In genomic region chr6:42820509-42821340, GRCh38 we compare ENCODE assay signal across 10 cellular contexts. TPM values are rescaled to one million over a fixed set of nuclear protein-coding genes. Genes with fewer than 3 reads are reported as not detected.
DNase-seq lines count a peak whose midpoint lies in the region; ATAC-seq and TF ChIP-seq lines count a peak whose summit lies in the region.
"Had no signal": no experiment of that assay in that cellular context is flagged by ENCODE, and none has a peak within 500 bp of the region (broad histone marks: within the 10 kb centered on the region; RNA-seq: fewer than 3 reads in every experiment).

No MANE protein-coding gene starts in this region.

- TF ChIP-seq CTCF in AG10803 (conservative IDR thresholded peaks at IDR 0.05; ENCODE audit: low read length) = no peak
- TF ChIP-seq CTCF in OCI-LY7 (conservative IDR thresholded peaks at IDR 0.05; ENCODE audit: low read length) = no peak
- no peak for TF ChIP-seq CTCF in heart left ventricle (IDR thresholded peaks at IDR 0.05)

- CTCF ChIA-PET in OCI-LY7 (lab: Charles Lee; ENCODE audit: unreplicated experiment) = no interaction called here

- no peak overlapping the region for H2AFZ ChIP-seq in OCI-LY7 (ENCODE audit: low read length)

- H3K4me1 ChIP-seq in OCI-LY7 (ENCODE audit: insufficient read depth, low read length, poor library complexity, severe bottlenecking) (peaks cover 5% of the 10 kb centered on the region), heart left ventricle (peaks cover 0 to 30% (median 17%) of the 10 kb centered on the region in 12 donors)

- 41 to 47% (median 45%) methylated on average over 10 of the region's 10 CpGs for WGBS in heart left ventricle, 4 donors

- H3K27ac ChIP-seq in OCI-LY7 (ENCODE audit: low read depth, low read length, poor library complexity, severe bottlenecking) (no peak overlapping the region), heart left ventricle (peak overlapping the region; percentile 38 to 79 (median 59))
- H3K27ac ChIP-seq: KMS-11 had no signal

- H3K27me3 ChIP-seq in heart left ventricle = no peaks in the 10 kb centered on the region

- no TSS peak for BruUV-seq in OCI-LY7 (replicated peaks; lab: Mats Ljungman, UMichigan)

- peak overlapping the region; percentile 8; the same call in 1 of the 2 replicates for H3K4me2 ChIP-seq in OCI-LY7 (ENCODE audit: low read length)
- H3K4me2 ChIP-seq: KMS-11 had no signal

- peaks cover 28% of the 10 kb centered on the region for H3K36me3 ChIP-seq in OCI-LY7 (ENCODE audit: insufficient read depth, low read length)
- H3K36me3 ChIP-seq in heart left ventricle = peaks cover 0 to 39% (median 30%) of the 10 kb centered on the region in 9 donors

- ATAC-seq in heart left ventricle (peak; percentile 60 to 89 (median 74)), HG02763 (IDR thresholded peaks at IDR 0.05; ENCODE audit: unreplicated experiment) (no peak)

- H3K4me3 ChIP-seq in AG10803 (ENCODE audit: low read length) = peak overlapping the region; percentile 33
- H3K4me3 ChIP-seq in OCI-LY7 (ENCODE audit: low read depth, low read length, poor library complexity, severe bottlenecking) = no peak overlapping the region
- H3K4me3 ChIP-seq in heart left ventricle = peak overlapping the region in 9 of 12 donors; percentile 6 to 41 (median 15)

- POLR2A ChIA-PET in OCI-LY7 (lab: Charles Lee) = interaction anchor here (1.0 kb wide), 1 partner anchor 10 kb away, joined by 3 read pairs; no protein-coding TSS in a partner anchor

- no peak for TF ChIP-seq POLR2A in heart left ventricle (IDR thresholded peaks at IDR 0.05)

- H3K79me2 ChIP-seq in OCI-LY7 (ENCODE audit: insufficient read depth, low read depth, low read length) = no peaks in the 10 kb centered on the region

- intact Hi-C loops in OCI-LY7 (cut with micrococcal nuclease; ENCODE audit: unreplicated experiment) (no loop called here), heart left ventricle (cut with DNase I) (loop anchor here in 3 of 10 donors (2.0 to 5.0 kb wide), 3 partner anchors 33 to 74 kb away; partner anchors contain the start of genes BICRAL (in 2 of the 3) and TBCC (in 1 of the 3))

- H3K9me3 ChIP-seq in OCI-LY7 (ENCODE audit: low read length) = no peaks in the 10 kb centered on the region
- no peaks in the 10 kb centered on the region for H3K9me3 ChIP-seq in heart left ventricle

- H4K20me1 ChIP-seq in OCI-LY7 (ENCODE audit: insufficient read depth, low read length) = no peaks in the 10 kb centered on the region

- no peaks in the 10 kb centered on the region for H3K9me2 ChIP-seq in OCI-LY7 (ENCODE audit: insufficient read depth, low read length)

- peak; percentile 77 for DNase-seq in AG10803 (ENCODE audit: low read depth)
- no peak for DNase-seq in OCI-LY7 (ENCODE audit: low spot score)
- peak in 4 of 5 donors; percentile 14 to 51 (median 28) for DNase-seq in heart left ventricle
- DNase-seq in occipital lobe (lab: John Stamatoyannopoulos, UW) = peak; percentile 11
- DNase-seq in kidney tubule cell (ENCODE audit: low spot score) = no peak
- DNase-seq in A172 (ENCODE audit: low spot score) = no peak
- no peak for DNase-seq in SK-N-DZ (ENCODE audit: low spot score)
- DNase-seq: activated naive CD4-positive, alpha-beta T cell had no signal

RNA-seq across cellular contexts. Expression of gene BICRAL, which starts 38.9 kb away (rescaled TPM):
- total RNA-seq in OCI-LY7 (2014; rRNA removed; shearing (Covaris generic)) = 8.0 and 10.3 TPM in 2 replicates
- total RNA-seq in OCI-LY7 (2022) (25.7 and 27.8 TPM in 2 replicates), heart left ventricle (10 to 100 TPM in 8 of 9 donors, 1 to 10 TPM in 1; 9.9 to 17.1 (median 13.3) TPM), occipital lobe (28.2 TPM)
- 1 to 10 TPM; 2.5 to 6.0 TPM for polyA plus RNA-seq in heart left ventricle
- 3.7 and 3.9 TPM in 2 replicates for total RNA-seq in A172 (2014; rRNA removed; shearing (Covaris generic))
- polyA plus RNA-seq in SK-N-DZ (2014; cell fraction: cytosol; rRNA removed) = 3.2 and 4.1 TPM in 2 replicates
- polyA plus RNA-seq in SK-N-DZ (2014; cell fraction: nucleus; rRNA removed) = 2.5 and 3.7 TPM in 2 replicates

RNA-seq across cellular contexts. Expression of gene RPL7L1, which starts 58.7 kb away (rescaled TPM):
- total RNA-seq in OCI-LY7 (2014; rRNA removed; shearing (Covaris generic)) = 83.2 and 101 TPM in 2 replicates
- 109 and 123 TPM in 2 replicates for total RNA-seq in OCI-LY7 (2022)
- total RNA-seq in heart left ventricle = 10 to 100 TPM; 39.8 to 71.1 (median 49.2) TPM
- polyA plus RNA-seq in heart left ventricle = 10 to 100 TPM; 25.8 to 95.7 TPM
- 156 TPM for total RNA-seq in occipital lobe
- total RNA-seq in A172 (2014; rRNA removed; shearing (Covaris generic)) = 104 and 108 TPM in 2 replicates
- polyA plus RNA-seq in SK-N-DZ (2014; cell fraction: cytosol; rRNA removed) = 151 and 154 TPM in 2 replicates
- polyA plus RNA-seq in SK-N-DZ (2014; cell fraction: nucleus; rRNA removed) = 42.5 and 61.5 TPM in 2 replicates

Comparison
In these comparisons a context has a peak if more than half of its experiments do, and no peak if none do; other contexts are left out.
1. DNase-seq: peak in AG10803 (single experiment), heart left ventricle (4 of 5) and occipital lobe (single experiment); none in OCI-LY7 (single experiment), kidney tubule cell (single experiment), A172 (single experiment) and SK-N-DZ (single experiment).